ENCODE assay signal across 21 cellular contexts in genomic region chr14:52850520-52850919, GRCh38. TPM values are rescaled to one million over a fixed set of nuclear protein-coding genes. Genes with fewer than 3 reads are reported as not detected.
DNase-seq lines count a peak whose midpoint lies in the region; ATAC-seq and TF ChIP-seq lines count a peak whose summit lies in the region.
"Had no signal": no experiment of that assay in that cellular context is flagged by ENCODE, and none has a peak within 500 bp of the region (broad histone marks: within the 10 kb centered on the region; RNA-seq: fewer than 3 reads in every experiment).

No MANE protein-coding gene starts in this region.

- no peak overlapping the region for H2AFZ ChIP-seq in PC-3 (ENCODE audit: low read length)

- H3K9me2 ChIP-seq in PC-3 (replicated peaks; ENCODE audit: low read length), result no peaks in the 10 kb centered on the region

- peaks cover 3% of the 10 kb centered on the region for H3K36me3 Mint-ChIP-seq in progenitor cell of endocrine pancreas (ENCODE audit: insufficient read depth)
- H3K36me3 Mint-ChIP-seq: CD8-positive, alpha-beta T cell had no signal

- H3K36me3 ChIP-seq in PC-3 (ENCODE audit: low read depth, low read length) (no peaks in the 10 kb centered on the region), suprapubic skin (no peaks in the 10 kb centered on the region)
- H3K36me3 ChIP-seq: BLaER1 had no signal

- H3K9me3 Mint-ChIP-seq in progenitor cell of endocrine pancreas (ENCODE audit: low read depth), result peaks cover 3% of the 10 kb centered on the region
- H3K9me3 Mint-ChIP-seq: CD8-positive, alpha-beta T cell had no signal

- 90% methylated on average over 6 of the region's 7 CpGs for WGBS in suprapubic skin

- TF ChIP-seq CTCF in PC-3 (conservative IDR thresholded peaks at IDR 0.05; ENCODE audit: low read depth, low read length) (no peak), fibroblast of mammary gland (conservative IDR thresholded peaks at IDR 0.05; ENCODE audit: control insufficient read depth, insufficient read depth, low read depth, low read length) (no peak), progenitor cell of endocrine pancreas (IDR thresholded peaks at IDR 0.05; ENCODE audit: unreplicated experiment) (no peak), suprapubic skin (IDR thresholded peaks at IDR 0.05) (no peak)

- H3K27me3 ChIP-seq in PC-3 (ENCODE audit: low read length) (no peaks in the 10 kb centered on the region), suprapubic skin (no peaks in the 10 kb centered on the region)
- H3K27me3 ChIP-seq: BLaER1 had no signal

- H3F3A ChIP-seq in PC-3 (ENCODE audit: low read length, unreplicated experiment), result no peaks in the 10 kb centered on the region

- no peaks in the 10 kb centered on the region for H3K4me1 ChIP-seq in PC-3 (ENCODE audit: insufficient read depth, low read length)
- H3K4me1 ChIP-seq in suprapubic skin, result no peaks in the 10 kb centered on the region

- H3K9ac ChIP-seq in PC-3 (ENCODE audit: low read length), result no peak overlapping the region
- H3K9ac ChIP-seq: BLaER1 had no signal

- no peaks in the 10 kb centered on the region for H3K27me3 Mint-ChIP-seq in progenitor cell of endocrine pancreas

- no peaks in the 10 kb centered on the region for H3K79me2 ChIP-seq in PC-3 (ENCODE audit: low read length)

- BruUV-seq in PC-3 (replicated peaks; lab: Mats Ljungman, UMichigan), result no TSS peak

- H3K4me3 ChIP-seq in PC-3 (ENCODE audit: low read length) (no peak overlapping the region), fibroblast of mammary gland (ENCODE audit: control insufficient read depth, low read depth, low read length) (no peak overlapping the region), suprapubic skin (no peak overlapping the region)
- H3K4me3 ChIP-seq: BLaER1 had no signal

- H3K4me2 ChIP-seq in PC-3 (ENCODE audit: low read length), result no peak overlapping the region
- H3K4me2 ChIP-seq: BLaER1 had no signal

- H3K4me3 Mint-ChIP-seq in progenitor cell of endocrine pancreas (ENCODE audit: low read depth), result no peak overlapping the region
- H3K4me3 Mint-ChIP-seq: CD8-positive, alpha-beta T cell had no signal

- H3K9me3 ChIP-seq in PC-3 (ENCODE audit: low read length) (no peaks in the 10 kb centered on the region), suprapubic skin (no peaks in the 10 kb centered on the region)
- H3K9me3 ChIP-seq: BLaER1 had no signal

- no peak for TF ChIP-seq POLR2A in suprapubic skin (IDR thresholded peaks at IDR 0.05)

- H3K27ac ChIP-seq in PC-3 (ENCODE audit: low read length) (no peak overlapping the region), suprapubic skin (no peak overlapping the region)
- H3K27ac ChIP-seq: 22Rv1, BLaER1 had no signal

- ATAC-seq in PC-3, result 0 out of 2 replicates have a peak, but pooled peaks have one; percentile 16
- ATAC-seq in HG02884 (IDR thresholded peaks at IDR 0.05; ENCODE audit: unreplicated experiment), result no peak
- ATAC-seq: CD8-positive, alpha-beta T cell had no signal

- peaks cover 18% of the 10 kb centered on the region for H3K4me1 Mint-ChIP-seq in progenitor cell of endocrine pancreas (ENCODE audit: low read depth)

- no peaks in the 10 kb centered on the region for H4K20me1 ChIP-seq in PC-3 (ENCODE audit: low read length)
- H4K20me1 ChIP-seq: BLaER1 had no signal

- POLR2A ChIA-PET in PC-3 (lab: Charles Lee; ENCODE audit: unreplicated experiment), result no interaction called here

- TF ChIP-seq EP300 in suprapubic skin (IDR thresholded peaks at IDR 0.05), result no peak

- DNase-seq in NCI-H82 (lab: John Stamatoyannopoulos, UW) (peak; percentile 6), NCI-H82 treated with DMSO at 0.1 percent for 48 hours (lab: John Stamatoyannopoulos, UW; ENCODE audit: unreplicated experiment) (no peak), PC-3 (no peak), fibroblast of mammary gland (ENCODE audit: low read depth) (peak; percentile 41), progenitor cell of endocrine pancreas (ENCODE audit: low spot score, unreplicated experiment) (no peak), suprapubic skin (ENCODE audit: low spot score in 2 of 2) (no peak)
- DNase-seq in activated CD4-positive, alpha-beta T cell treated with anti-CD3 and anti-CD28 coated beads, Interleukin-2, amount 50 U/mL, for 48 hours, result no peak
- DNase-seq: CD8-positive, alpha-beta T cell; DMS79 treated with DMSO at 0.1 percent for 48 hours; GDM1; GOT3; Karpas-422; NCI-H187; NCI-H226; NCI-H526 treated with DMSO at 0.1 percent for 48 hours; NK-92 treated with Interleukin-12 subunit alpha and Interleukin-12 subunit beta, amount 100 ng/mL, for 24 hours; RPMI8226; SIG-M5 had no signal

- peak overlapping the region; percentile 24 for H3K27ac Mint-ChIP-seq in progenitor cell of endocrine pancreas
- H3K27ac Mint-ChIP-seq: CD8-positive, alpha-beta T cell had no signal

- CTCF ChIA-PET in PC-3 (lab: Charles Lee), result interaction anchor here (0.5 kb wide), 1 partner anchor 148 kb away, joined by 3 read pairs; no protein-coding TSS in a partner anchor

- intact Hi-C loops in PC-3 (cut with micrococcal nuclease), result no loop called here

RNA-seq across cellular contexts. Expression of gene GNPNAT1, which starts 59.1 kb away (rescaled TPM):
- total RNA-seq in PC-3 (2014; rRNA removed), result 38.2 and 44.5 TPM in 2 replicates
- 19.9 and 25.3 TPM in 2 replicates for total RNA-seq in progenitor cell of endocrine pancreas
- total RNA-seq in suprapubic skin, result 10 to 100 TPM in 2 of 4 donors, 1 to 10 TPM in 2; 9.0 to 16.3 (median 12.7) TPM

Comparison
In these comparisons a context has a peak if more than half of its experiments do, and no peak if none do; other contexts are left out.
1. DNase-seq: peak in NCI-H82 (single experiment) and fibroblast of mammary gland (single experiment); none in NCI-H82 treated with DMSO at 0.1 percent for 48 hours (single experiment), PC-3 (single experiment), progenitor cell of endocrine pancreas (single experiment), suprapubic skin (0 of 2) and activated CD4-positive, alpha-beta T cell treated with anti-CD3 and anti-CD28 coated beads, Interleukin-2, amount 50 U/mL, for 48 hours (0 of 2).